Comparison of ENCODE assay signal across 22 cellular contexts in genomic region chr1:85602536-85602935, GRCh38. TPM values are rescaled to one million over a fixed set of nuclear protein-coding genes. Genes with fewer than 3 reads are reported as not detected.
"Had no signal": no experiment of that assay in that cellular context is flagged by ENCODE, and none has a peak within 500 bp of the region (broad histone marks: within the 10 kb centered on the region; RNA-seq: fewer than 3 reads in every experiment).

No MANE protein-coding gene starts in this region.

- H3K36me3 Mint-ChIP-seq: activated CD4-positive, alpha-beta memory T cell treated with anti-CD3 and anti-CD28 coated beads for 36 hours; brain; natural killer cell treated with Interleukin-12 subunit alpha and Interleukin-12 subunit beta and Interleukin-15 and Interleukin-18, amount 100 ng/mL, for 72 hours had no signal

- H3K27ac ChIP-seq: left ventricle myocardium inferior, neutrophil, ovary, prostate gland, right atrium auricular region, thyroid gland, upper lobe of right lung had no signal

- H3K4me3 ChIP-seq: left ventricle myocardium inferior, ovary, prostate gland, right atrium auricular region, thyroid gland, upper lobe of right lung had no signal

- H3K27me3 Mint-ChIP-seq: activated CD4-positive, alpha-beta memory T cell treated with anti-CD3 and anti-CD28 coated beads for 36 hours; activated naive CD4-positive, alpha-beta T cell treated with anti-CD3 and anti-CD28 coated beads, Interleukin-2, amount 50 U/mL, for 24 hours; brain; natural killer cell treated with Interleukin-12 subunit alpha and Interleukin-12 subunit beta and Interleukin-15 and Interleukin-18, amount 100 ng/mL, for 72 hours had no signal

- H3K36me3 ChIP-seq: left ventricle myocardium inferior, neutrophil, ovary, prostate gland, right atrium auricular region, thyroid gland, upper lobe of right lung had no signal

- ATAC-seq: stimulated activated naive CD8-positive, alpha-beta T cell treated with anti-CD3 and anti-CD28 coated beads, Interleukin-15, Interleukin-2, amounts not matched to agents 100 U/mL and 50 U/mL, for 24 hours; upper lobe of right lung had no signal

- H3K4me1 ChIP-seq: left ventricle myocardium inferior, prostate gland, right atrium auricular region, upper lobe of right lung had no signal

- DNase-seq: activated CD4-positive, alpha-beta memory T cell treated with anti-CD3 and anti-CD28 coated beads for 36 hours; activated CD4-positive, alpha-beta T cell treated with anti-CD3 and anti-CD28 coated beads for 48 hours; activated gamma-delta T cell; anterior cingulate cortex; dermis blood vessel endothelial cell; effector CD8-positive, alpha-beta T cell; foreskin melanocyte; left ventricle myocardium inferior; mammary epithelial cell; midbrain; ovary; stimulated activated CD4-positive, alpha-beta T cell treated with anti-CD3 and anti-CD28 coated beads, Interleukin-4, amount 100 ng/mL, for 24 hours; stimulated activated naive CD8-positive, alpha-beta T cell treated with anti-CD3 and anti-CD28 coated beads, Interleukin-15, Interleukin-2, amounts not matched to agents 100 U/mL and 50 U/mL, for 24 hours; thyroid gland; upper lobe of right lung had no signal

- H3K27ac Mint-ChIP-seq: activated CD4-positive, alpha-beta memory T cell treated with anti-CD3 and anti-CD28 coated beads for 36 hours; activated naive CD4-positive, alpha-beta T cell treated with anti-CD3 and anti-CD28 coated beads, Interleukin-2, amount 50 U/mL, for 24 hours; brain; natural killer cell treated with Interleukin-12 subunit alpha and Interleukin-12 subunit beta and Interleukin-15 and Interleukin-18, amount 100 ng/mL, for 72 hours; T-helper 1 cell treated with Interleukin-12 subunit alpha and Interleukin-12 subunit beta and Interleukin-4 antibody, amounts not matched to agents 30 μg/mL and 1 μg/mL, for 36 hours had no signal

- H3K4me3 Mint-ChIP-seq: activated CD4-positive, alpha-beta memory T cell treated with anti-CD3 and anti-CD28 coated beads for 36 hours; activated naive CD4-positive, alpha-beta T cell treated with anti-CD3 and anti-CD28 coated beads, Interleukin-2, amount 50 U/mL, for 24 hours; brain; natural killer cell treated with Interleukin-12 subunit alpha and Interleukin-12 subunit beta and Interleukin-15 and Interleukin-18, amount 100 ng/mL, for 72 hours; T-helper 1 cell treated with Interleukin-12 subunit alpha and Interleukin-12 subunit beta and Interleukin-4 antibody, amounts not matched to agents 30 μg/mL and 1 μg/mL, for 36 hours had no signal

- H3K9me3 ChIP-seq: neutrophil, ovary, prostate gland, right atrium auricular region, thyroid gland, upper lobe of right lung had no signal

- H3K4me1 Mint-ChIP-seq: activated naive CD4-positive, alpha-beta T cell treated with anti-CD3 and anti-CD28 coated beads, Interleukin-2, amount 50 U/mL, for 24 hours; brain had no signal

- H3K27me3 ChIP-seq: neutrophil, ovary, right atrium auricular region, thyroid gland, upper lobe of right lung had no signal

- H3K9me3 Mint-ChIP-seq: brain had no signal

RNA-seq across cellular contexts. Expression of gene CCN1, which starts 22.0 kb away (rescaled TPM):
- total RNA-seq: activated CD4-positive, alpha-beta memory T cell treated with anti-CD3 and anti-CD28 coated beads for 36 hours; natural killer cell treated with Interleukin-12 subunit alpha and Interleukin-12 subunit beta and Interleukin-15 and Interleukin-18, amount 100 ng/mL, for 72 hours had no signal
